2 cellular contexts compared by ENCODE assay signal in the genomic region with DNA sequence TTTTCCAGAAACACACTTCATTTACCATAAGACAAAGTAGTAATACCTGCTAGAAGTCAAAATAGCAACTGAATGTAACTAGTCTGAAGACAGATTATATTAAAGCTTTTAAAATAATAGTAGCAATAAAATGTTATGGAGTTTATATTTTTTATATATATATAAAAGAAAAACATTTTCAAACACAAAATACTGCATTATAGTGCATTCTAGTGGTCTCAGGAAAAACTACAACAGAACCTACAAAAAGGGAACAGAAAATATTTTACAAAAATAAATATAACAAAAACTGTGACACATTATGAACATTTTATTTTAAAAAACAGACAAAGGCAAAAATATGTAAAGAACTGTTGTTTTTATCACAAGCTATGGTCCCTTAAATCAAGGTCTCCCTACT.
TF ChIP-seq lines count a peak whose summit lies in the region.

No MANE protein-coding gene starts in this region.

TF ChIP-seq in GM12878, 131 proteins besides CTCF, POLR2A, EP300 and RAD21:
- peak; percentile 12; the same call in 1 of the 2 replicates for TF ChIP-seq SMC3 (IDR thresholded peaks at IDR 0.05; ENCODE audit: borderline replicate concordance, low read length)
- TF ChIP-seq BACH1 (IDR thresholded peaks at IDR 0.05; ENCODE audit: borderline replicate concordance), result no peak
- TF ChIP-seq BRCA1 (IDR thresholded peaks at IDR 0.05; ENCODE audit: low read depth, low read length), result no peak
- no peak for TF ChIP-seq MEF2B (IDR thresholded peaks at IDR 0.05; ENCODE audit: partially characterized antibody, poor library complexity, severe bottlenecking)
- TF ChIP-seq ETV6 (conservative IDR thresholded peaks at IDR 0.05 in 1 of 2, IDR thresholded peaks at IDR 0.05 in 1 of 2; ENCODE audit: borderline replicate concordance in 1 of 2, low read depth in 1 of 2), result no peak
- TF ChIP-seq CHD2 (IDR thresholded peaks at IDR 0.05; ENCODE audit: borderline replicate concordance, low read depth, low read length), result no peak
- no peak for TF ChIP-seq ZNF217 (IDR thresholded peaks at IDR 0.05)

TF ChIP-seq in HepG2, 621 proteins besides CTCF, POLR2A, EP300 and RAD21:
- TF ChIP-seq THYN1 (CRISPR knock-in tag; IDR thresholded peaks at IDR 0.05; ENCODE audit: borderline replicate concordance, low read depth), result no peak
- TF ChIP-seq STAG1 (CRISPR knock-in tag; IDR thresholded peaks at IDR 0.05), result peak; percentile 27; the same call in 1 of the 2 replicates
- TF ChIP-seq ZNF558 (CRISPR knock-in tag; IDR thresholded peaks at IDR 0.05; ENCODE audit: borderline replicate concordance), result no peak
